In the genomic region with DNA sequence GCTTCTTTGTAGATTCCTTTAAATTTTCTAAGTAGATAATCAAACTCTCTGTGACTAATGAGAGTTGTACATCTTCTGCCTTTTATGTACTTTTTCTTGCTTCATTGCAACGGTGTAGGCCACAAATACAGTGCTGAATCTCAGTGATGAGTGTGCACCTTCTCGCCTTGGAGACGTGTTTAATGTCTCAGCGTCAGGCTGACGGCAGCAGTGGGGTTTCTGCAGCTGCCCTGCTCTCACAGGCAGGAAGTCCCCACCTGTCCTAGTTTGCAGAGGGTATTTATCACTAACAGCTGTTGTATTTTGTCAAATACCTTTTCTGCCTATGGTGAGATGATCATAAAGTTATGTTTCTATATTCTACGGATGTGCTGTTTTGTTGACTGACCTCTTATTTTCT, we compare ENCODE assay signal across 26 cellular contexts. TPM values are rescaled to one million over a fixed set of nuclear protein-coding genes. Genes with fewer than 3 reads are reported as not detected.
DNase-seq lines count a peak whose midpoint lies in the region; ATAC-seq and TF ChIP-seq lines count a peak whose summit lies in the region.
"Had no signal": no experiment of that assay in that cellular context is flagged by ENCODE, and none has a peak within 500 bp of the region (broad histone marks: within the 10 kb centered on the region; RNA-seq: fewer than 3 reads in every experiment).

No MANE protein-coding gene starts in this region.

- H3K4ac ChIP-seq in neuronal stem cell (ENCODE audit: low read length), result no peak overlapping the region

- H3K36me3 ChIP-seq in lower lobe of right lung (no peaks in the 10 kb centered on the region), neuronal stem cell (replicated peaks in 1 of 2; ENCODE audit: control insufficient read depth in 2 of 2, insufficient read depth in 2 of 2, low read length in 2 of 2) (no peaks in the 10 kb centered on the region)
- H3K36me3 ChIP-seq: adrenal gland, prostate gland had no signal

- H2BK12ac ChIP-seq in neuronal stem cell (ENCODE audit: low read length), result no peak overlapping the region

- H3K9ac ChIP-seq in neuronal stem cell (ENCODE audit: low read depth, low read length, poor library complexity), result no peak overlapping the region

- no peak overlapping the region for H3K27ac ChIP-seq in lower lobe of right lung
- H3K27ac ChIP-seq in neuronal stem cell (replicated peaks; ENCODE audit: low read length), result no peak overlapping the region
- H3K27ac ChIP-seq: adrenal gland, epithelial cell of prostate, foreskin keratinocyte, prostate gland had no signal

- no peak overlapping the region for H3K14ac ChIP-seq in neuronal stem cell (ENCODE audit: low read length)

- H3K18ac ChIP-seq in neuronal stem cell (ENCODE audit: low read length), result no peak overlapping the region

- H3K4me2 ChIP-seq in neuronal stem cell (ENCODE audit: insufficient read depth, low read length, poor library complexity, severe bottlenecking), result no peak overlapping the region
- H3K4me2 ChIP-seq: smooth muscle cell had no signal

- H2BK120ac ChIP-seq in neuronal stem cell (ENCODE audit: low read depth, low read length), result no peak overlapping the region

- DNase-seq in DMS53 treated with DMSO at 0.1 percent for 48 hours (lab: John Stamatoyannopoulos, UW; ENCODE audit: unreplicated experiment) (peak; percentile 75), NCI-H1436 (lab: John Stamatoyannopoulos, UW) (peak; percentile 73), NCI-H345 treated with DMSO at 0.1 percent for 48 hours (lab: John Stamatoyannopoulos, UW; ENCODE audit: unreplicated experiment) (peak; percentile 35), lower lobe of right lung (peak; percentile 9), neuronal stem cell (ENCODE audit: low spot score) (no peak), dermis blood vessel endothelial cell (no peak)
- DNase-seq: activated CD4-positive, alpha-beta memory T cell treated with anti-CD3 and anti-CD28 coated beads, Interleukin-2, amount 10 ng/mL, durations not matched to agents 7 days and 5 days; adrenal gland; foreskin keratinocyte; GDM1; NCI-H226; stimulated activated CD4-positive, alpha-beta T cell treated with anti-CD3 and anti-CD28 coated beads, Interleukin-4, amount 100 ng/mL, for 4 hours had no signal

- H4K91ac ChIP-seq in neuronal stem cell (ENCODE audit: low read depth, low read length, poor library complexity), result no peak overlapping the region

- no peak overlapping the region for H4K8ac ChIP-seq in neuronal stem cell (ENCODE audit: low read depth, low read length)

- no peak overlapping the region for H2AK5ac ChIP-seq in neuronal stem cell (ENCODE audit: low read depth, low read length)

- intact Hi-C loops in lower lobe of right lung (cut with DNase I), result no loop called here

- TF ChIP-seq CTCF in lower lobe of right lung (IDR thresholded peaks at IDR 0.05), result no peak

- no peak overlapping the region for H2BK15ac ChIP-seq in neuronal stem cell (ENCODE audit: low read length)

- ATAC-seq in lower lobe of right lung (no peak), GM21576 (IDR thresholded peaks at IDR 0.05; ENCODE audit: unreplicated experiment) (no peak), GM21423 (IDR thresholded peaks at IDR 0.05; ENCODE audit: unreplicated experiment) (no peak)
- ATAC-seq: foreskin keratinocyte, GM12878, Right ventricle myocardium inferior had no signal

- no peaks in the 10 kb centered on the region for H3K79me1 ChIP-seq in neuronal stem cell (ENCODE audit: low read depth, low read length)

- H3K27me3 ChIP-seq in lower lobe of right lung (ENCODE audit: low read depth) (no peaks in the 10 kb centered on the region), neuronal stem cell (ENCODE audit: control insufficient read depth in 3 of 3, insufficient read depth in 3 of 3, low read depth in 1 of 3, low read length in 3 of 3) (peaks cover 0 to 13% (median 0%) of the 10 kb centered on the region in 3 experiments)
- H3K27me3 ChIP-seq: adrenal gland had no signal

- H2AFZ ChIP-seq in neuronal stem cell (ENCODE audit: low read length), result no peak overlapping the region

- H3K4me1 ChIP-seq in lower lobe of right lung, result no peaks in the 10 kb centered on the region
- H3K4me1 ChIP-seq in neuronal stem cell (ENCODE audit: control insufficient read depth in 2 of 2, insufficient read depth in 1 of 2, low read depth in 1 of 2, low read length in 2 of 2), result no peaks in the 10 kb centered on the region
- H3K4me1 ChIP-seq: adrenal gland, foreskin keratinocyte, prostate gland had no signal

- H3K9me3 ChIP-seq in lower lobe of right lung (no peaks in the 10 kb centered on the region), neuronal stem cell (replicated peaks in 1 of 2; ENCODE audit: control insufficient read depth in 2 of 2, insufficient read depth in 1 of 2, low read depth in 1 of 2, low read length in 2 of 2) (no peaks in the 10 kb centered on the region)
- H3K9me3 ChIP-seq: adrenal gland, prostate gland had no signal

- WGBS in neuronal stem cell (ENCODE audit: extremely low coverage in 2 of 2, insufficient read length in 2 of 2, insufficient replicate concordance in 1 of 2), 2 donors, result no CpG with 5 or more reads among the region's 6 CpGs

- no peak overlapping the region for H2BK5ac ChIP-seq in neuronal stem cell (ENCODE audit: low read length)

- H3K23ac ChIP-seq in neuronal stem cell (ENCODE audit: low read depth, low read length, poor library complexity), result no peak overlapping the region

- H3K4me3 ChIP-seq in lower lobe of right lung (no peak overlapping the region), neuronal stem cell (ENCODE audit: low read length in 2 of 2) (no peak overlapping the region)
- H3K4me3 ChIP-seq: adrenal gland, GM12878, prostate gland, smooth muscle cell had no signal

RNA-seq across cellular contexts. Expression of a gene that starts 13.3 kb away (rescaled TPM):
- not detected for total RNA-seq in lower lobe of right lung
- not detected for polyA plus RNA-seq in neuronal stem cell (2013, experiment 1 of 2)
- not detected for polyA plus RNA-seq in neuronal stem cell (2013, experiment 2 of 2)
- not detected in 2 replicates for total RNA-seq in dermis blood vessel endothelial cell
- total RNA-seq: activated CD4-positive, alpha-beta memory T cell treated with anti-CD3 and anti-CD28 coated beads, Interleukin-2, amount 10 ng/mL, durations not matched to agents 7 days and 5 days; activated T-cell treated with anti-CD3 and anti-CD28 coated beads, Interleukin-2, amount 50 U/mL, for 72 hours; bronchial epithelial cell; foreskin keratinocyte; HT1080; prostate gland; Right ventricle myocardium inferior; smooth muscle cell; T-helper 1 cell treated with Interleukin-12 subunit alpha and Interleukin-12 subunit beta and Interleukin-4 antibody, amounts not matched to agents 30 ng/mL and 1 ng/mL, for 36 hours; temporal lobe had no signal
- polyA plus RNA-seq: foreskin keratinocyte, GM12878, neural cell, smooth muscle cell had no signal

RNA-seq across cellular contexts. Expression of a gene that starts 14.0 kb away (rescaled TPM):
- total RNA-seq in lower lobe of right lung (17.0 TPM), dermis blood vessel endothelial cell (not detected in 2 replicates)
- polyA plus RNA-seq in neuronal stem cell (2013, experiment 1 of 2), result not detected
- polyA plus RNA-seq in neuronal stem cell (2013, experiment 2 of 2), result not detected
- total RNA-seq: activated CD4-positive, alpha-beta memory T cell treated with anti-CD3 and anti-CD28 coated beads, Interleukin-2, amount 10 ng/mL, durations not matched to agents 7 days and 5 days; activated T-cell treated with anti-CD3 and anti-CD28 coated beads, Interleukin-2, amount 50 U/mL, for 72 hours; adrenal gland; GM12878; HT1080; mesenteric fat pad; Right ventricle myocardium inferior; T-helper 1 cell treated with Interleukin-12 subunit alpha and Interleukin-12 subunit beta and Interleukin-4 antibody, amounts not matched to agents 30 ng/mL and 1 ng/mL, for 36 hours; temporal lobe had no signal
- polyA plus RNA-seq: neural cell had no signal

RNA-seq across cellular contexts. Expression of a gene that starts 24.2 kb away (rescaled TPM):
- 3.4 TPM for total RNA-seq in lower lobe of right lung
- polyA plus RNA-seq in neuronal stem cell (2013, experiment 1 of 2), result not detected
- not detected for polyA plus RNA-seq in neuronal stem cell (2013, experiment 2 of 2)
- total RNA-seq in dermis blood vessel endothelial cell, result not detected in 2 replicates
- total RNA-seq: activated CD4-positive, alpha-beta memory T cell treated with anti-CD3 and anti-CD28 coated beads, Interleukin-2, amount 10 ng/mL, durations not matched to agents 7 days and 5 days; activated T-cell treated with anti-CD3 and anti-CD28 coated beads, Interleukin-2, amount 50 U/mL, for 72 hours; bronchial epithelial cell; foreskin keratinocyte; GM12878; HT1080; mesenteric fat pad; Right ventricle myocardium inferior; smooth muscle cell; T-helper 1 cell treated with Interleukin-12 subunit alpha and Interleukin-12 subunit beta and Interleukin-4 antibody, amounts not matched to agents 30 ng/mL and 1 ng/mL, for 36 hours; temporal lobe had no signal
- polyA plus RNA-seq: foreskin keratinocyte, GM12878, smooth muscle cell had no signal

Comparison
In these comparisons a context has a peak if more than half of its experiments do, and no peak if none do; other contexts are left out.
1. DNase-seq: peak in DMS53 treated with DMSO at 0.1 percent for 48 hours (single experiment), NCI-H1436 (single experiment), NCI-H345 treated with DMSO at 0.1 percent for 48 hours (single experiment) and lower lobe of right lung (single experiment); none in neuronal stem cell (single experiment) and dermis blood vessel endothelial cell (single experiment).
2. RNA of a gene that starts 14.0 kb away (total RNA-seq): 17.0 TPM in lower lobe of right lung (single experiment); not detected in dermis blood vessel endothelial cell; every median in the first group is over 10 times any median in the second.